In genomic region chr6:159692303-159693127, GRCh38 we compare ENCODE assay signal across 8 cellular contexts. TPM values are rescaled to one million over a fixed set of nuclear protein-coding genes. Genes with fewer than 3 reads are reported as not detected.
DNase-seq lines count a peak whose midpoint lies in the region; ATAC-seq and TF ChIP-seq lines count a peak whose summit lies in the region.

No MANE protein-coding gene starts in this region.

- H3K36me3 ChIP-seq in HUES48 (ENCODE audit: control insufficient read depth, insufficient read depth, low read length), result peaks cover 19% of the 10 kb centered on the region
- peaks cover 34% of the 10 kb centered on the region for H3K36me3 ChIP-seq in adipocyte (ENCODE audit: control insufficient read depth, insufficient read depth, low read length, severe bottlenecking)
- H3K36me3 ChIP-seq in right atrium auricular region, result peaks cover 23% of the 10 kb centered on the region
- H3K36me3 ChIP-seq in psoas muscle (ENCODE audit: insufficient read depth in 1 of 2, low read depth in 1 of 2), result peaks cover 7 to 52% of the 10 kb centered on the region in 2 donors
- no peaks in the 10 kb centered on the region for H3K36me3 ChIP-seq in aorta (ENCODE audit: control insufficient read depth in 1 of 2, insufficient read depth in 2 of 2, low read length in 1 of 2)

- no peaks in the 10 kb centered on the region for H3K9me3 ChIP-seq in HUES48 (ENCODE audit: control insufficient read depth, insufficient read depth, low read length)
- no peaks in the 10 kb centered on the region for H3K9me3 ChIP-seq in adipocyte (ENCODE audit: control insufficient read depth, low read length)
- H3K9me3 ChIP-seq in right atrium auricular region, result no peaks in the 10 kb centered on the region
- no peaks in the 10 kb centered on the region for H3K9me3 ChIP-seq in psoas muscle
- no peaks in the 10 kb centered on the region for H3K9me3 ChIP-seq in aorta (ENCODE audit: control insufficient read depth, low read length)

- H3K27ac ChIP-seq in HUES48 (ENCODE audit: low read depth, low read length) (peak overlapping the region; percentile 90), right atrium auricular region (peak overlapping the region; percentile 98), psoas muscle (peak overlapping the region; percentile 97), aorta (ENCODE audit: low read depth in 1 of 2, low read length in 2 of 2) (peak overlapping the region; percentile 12 to 83)

- TF ChIP-seq CTCF in right atrium auricular region (IDR thresholded peaks at IDR 0.05) (no peak), psoas muscle (IDR thresholded peaks at IDR 0.05) (no peak)

- H3K9ac ChIP-seq in HUES48 (ENCODE audit: low read depth, low read length), result peak overlapping the region; percentile 81
- H3K9ac ChIP-seq in adipocyte (ENCODE audit: low read length), result peak overlapping the region; percentile 94

- no peaks in the 10 kb centered on the region for H3K27me3 ChIP-seq in HUES48 (ENCODE audit: control insufficient read depth, insufficient read depth, low read length)
- H3K27me3 ChIP-seq in adipocyte (replicated peaks; ENCODE audit: control insufficient read depth, insufficient read depth, low read length), result no peaks in the 10 kb centered on the region
- no peaks in the 10 kb centered on the region for H3K27me3 ChIP-seq in right atrium auricular region
- no peaks in the 10 kb centered on the region for H3K27me3 ChIP-seq in psoas muscle (ENCODE audit: insufficient read depth in 3 of 3, low read length in 2 of 3)
- no peaks in the 10 kb centered on the region for H3K27me3 ChIP-seq in aorta (ENCODE audit: control insufficient read depth in 1 of 2, insufficient read depth in 2 of 2, low read length in 1 of 2)

- H3K4me3 ChIP-seq in HUES48 (ENCODE audit: low read depth, low read length) (peak overlapping the region; percentile 69), adipocyte (ENCODE audit: low read length) (peak overlapping the region; percentile 88), right atrium auricular region (peak overlapping the region; percentile 96 to 98), psoas muscle (peak overlapping the region; percentile 99), aorta (ENCODE audit: low read length in 2 of 2) (peak overlapping the region; percentile 52 to 96)

- DNase-seq in DMS53 (lab: John Stamatoyannopoulos, UW), result peak; percentile 77
- DNase-seq in adipocyte (ENCODE audit: low read depth), result peak; percentile 68
- DNase-seq in right atrium auricular region (ENCODE audit: low spot score), result peak; percentile 66
- peak in 1 of 2 donors; percentile 66 for DNase-seq in psoas muscle
- DNase-seq in aorta, result peak; percentile 77 to 85

- WGBS in psoas muscle, 3 donors, result 1% methylated on average over 47 to 66 of the region's 66 CpGs
- WGBS in aorta, 2 donors, result 0 to 1% methylated on average over 66 of the region's 66 CpGs

- intact Hi-C loops in psoas muscle (cut with DNase I), result loop anchor here (2.0 to 10.0 kb wide), 5 partner anchors 34 to 282 kb away; partner anchors contain the start of genes TCP1 (in 2 of the 2) and WTAP (in 1 of the 2)
- intact Hi-C loops in aorta (cut with DNase I), result loop anchor here (1.0 to 10.0 kb wide), 6 partner anchors 34 to 252 kb away; partner anchors contain the start of genes WTAP (in 2 of the 2) and TCP1 (in 1 of the 2)

- H3K4me1 ChIP-seq in HUES48 (ENCODE audit: control insufficient read depth, insufficient read depth, low read length) (peaks cover 18% of the 10 kb centered on the region), adipocyte (ENCODE audit: control insufficient read depth, insufficient read depth, low read length) (peaks cover 60% of the 10 kb centered on the region), right atrium auricular region (peaks cover 0 to 45% of the 10 kb centered on the region in 2 donors), psoas muscle (peaks cover 53% of the 10 kb centered on the region), aorta (ENCODE audit: control insufficient read depth in 1 of 2, insufficient read depth in 2 of 2, low read length in 2 of 2) (no peaks in the 10 kb centered on the region)

- ATAC-seq in GM21515 (IDR thresholded peaks at IDR 0.05; ENCODE audit: unreplicated experiment) (peak; percentile 37), SK-N-SH treated with all-trans-retinoic acid at 6 μM for 48 hours (peak; percentile 58), psoas muscle (peak; percentile 0 to 23 (median 4)), aorta (ENCODE audit: low FRiP score) (peak; percentile 59)

TF ChIP-seq in SK-N-SH treated with all-trans-retinoic acid at 6 μM for 48 hours, 23 proteins besides CTCF, POLR2A, EP300 and RAD21:
- TF ChIP-seq TCF4 (CRISPR knock-in tag; IDR thresholded peaks at IDR 0.05; ENCODE audit: borderline replicate concordance), result no peak
- no peak for TF ChIP-seq CSDC2 (CRISPR knock-in tag; IDR thresholded peaks at IDR 0.05)
- TF ChIP-seq ZNF565 (CRISPR knock-in tag; conservative IDR thresholded peaks at IDR 0.05; ENCODE audit: low read depth), result no peak
- no peak for TF ChIP-seq ARNTL (CRISPR knock-in tag; IDR thresholded peaks at IDR 0.05; ENCODE audit: borderline replicate concordance, low read depth)
- no peak for TF ChIP-seq TOX (CRISPR knock-in tag; IDR thresholded peaks at IDR 0.05; ENCODE audit: borderline replicate concordance)
- no peak for TF ChIP-seq PATZ1 (CRISPR knock-in tag; IDR thresholded peaks at IDR 0.05; ENCODE audit: borderline replicate concordance)
- no peak for TF ChIP-seq TSHZ2 (CRISPR knock-in tag; IDR thresholded peaks at IDR 0.05)

RNA-seq across cellular contexts. Expression of gene SOD2, which starts 0.5 kb away (rescaled TPM):
- 100 to 1,000 TPM; 243 to 555 TPM for total RNA-seq in right atrium auricular region
- total RNA-seq in psoas muscle, result 1,000 to 10,000 TPM in 3 of 4 donors, 100 to 1,000 TPM in 1; 573 to 7,738 (median 3,937) TPM
- polyA plus RNA-seq in psoas muscle, result over 10,000 TPM in 1 of 3 donors, 1,000 to 10,000 TPM in 2; 5,251 to 11,097 (median 6,044) TPM
- total RNA-seq in aorta, result 100 to 1,000 TPM; 387 to 624 TPM
- 100 to 1,000 TPM in 1 of 2 donors, 10 to 100 TPM in 1; 98.1 to 209 TPM for polyA plus RNA-seq in aorta

RNA-seq across cellular contexts. Expression of gene WTAP, which starts 34.8 kb away (rescaled TPM):
- total RNA-seq in right atrium auricular region (10 to 100 TPM; 43.4 to 45.3 TPM), psoas muscle (100 to 1,000 TPM in 3 of 4 donors, 10 to 100 TPM in 1; 51.8 to 199 (median 107) TPM), aorta (10 to 100 TPM; 91.7 to 94.7 TPM)
- polyA plus RNA-seq in psoas muscle (100 to 1,000 TPM; 131 to 284 (median 265) TPM), aorta (10 to 100 TPM; 67.7 to 83.8 TPM)

Comparison
In these comparisons a context has a peak if more than half of its experiments do, and no peak if none do; other contexts are left out.
1. ATAC-seq: peak in every context shown above with its lines; median percentile 59 in aorta; 58 in SK-N-SH treated with all-trans-retinoic acid at 6 μM for 48 hours; 37 in GM21515; 4 in psoas muscle.
2. H3K27ac ChIP-seq: peak in every context shown above with its lines; median percentile 98 in right atrium auricular region; 97 in psoas muscle; 90 in HUES48; 48 in aorta.